11 cellular contexts compared by ENCODE assay signal in genomic region chr5:36459191-36460135, GRCh38.
DNase-seq lines count a peak whose midpoint lies in the region; ATAC-seq and TF ChIP-seq lines count a peak whose summit lies in the region.
"Had no signal": no experiment of that assay in that cellular context is flagged by ENCODE, and none has a peak within 500 bp of the region (broad histone marks: within the 10 kb centered on the region; RNA-seq: fewer than 3 reads in every experiment).

No MANE protein-coding gene starts in this region.

- H3F3A ChIP-seq in GM23248 (ENCODE audit: insufficient read depth), result 0 out of 2 replicates have a peak, but pooled peaks cover 5% of the 10 kb centered on the region

- H2AFZ ChIP-seq in GM23248, result 0 out of 2 replicates have a peak overlapping the region, but pooled peaks have one; percentile 25

- no peaks in the 10 kb centered on the region for H3K36me3 ChIP-seq in BJ (ENCODE audit: control insufficient read depth, insufficient read depth, low read length)
- no peaks in the 10 kb centered on the region for H3K36me3 ChIP-seq in GM23248 (ENCODE audit: low read depth)
- no peaks in the 10 kb centered on the region for H3K36me3 ChIP-seq in RWPE2 (ENCODE audit: low read depth)
- H3K36me3 ChIP-seq in kidney epithelial cell (ENCODE audit: control insufficient read depth, insufficient read depth, low read length), result no peaks in the 10 kb centered on the region

- TF ChIP-seq CTCF in BJ (IDR thresholded peaks at IDR 0.05; ENCODE audit: insufficient read depth, low read depth, low read length) (0 out of 2 replicates have a peak, but pooled peaks have one; percentile 11), RWPE2 (IDR thresholded peaks at IDR 0.05; ENCODE audit: poor library complexity, severe bottlenecking) (peak; percentile 56), kidney epithelial cell (IDR thresholded peaks at IDR 0.05; ENCODE audit: insufficient read depth, low read length, poor library complexity, severe bottlenecking) (peak; percentile 31)

- H3K27ac ChIP-seq in GM23248 (no peak overlapping the region), RWPE2 (ENCODE audit: poor library complexity, severe bottlenecking) (peak overlapping the region; percentile 82)

- H3K4me1 ChIP-seq in GM23248 (ENCODE audit: insufficient read depth) (peaks cover 5% of the 10 kb centered on the region; the same call in 1 of the 2 replicates), RWPE2 (ENCODE audit: insufficient read depth, poor library complexity, severe bottlenecking) (peaks cover 44% of the 10 kb centered on the region)

- H3K9me2 ChIP-seq in GM23248 (ENCODE audit: insufficient read depth), result no peaks in the 10 kb centered on the region

- H3K9me3 Mint-ChIP-seq in activated T-cell treated with anti-CD3 and anti-CD28 coated beads, Interleukin-2, amount 50 U/mL, for 4 hours, result no peaks in the 10 kb centered on the region
- H3K9me3 Mint-ChIP-seq: activated naive CD4-positive, alpha-beta T cell treated with anti-CD3 and anti-CD28 coated beads, Interleukin-2, amount 10 ng/mL, durations not matched to agents 7 days and 5 days; T-helper 2 cell treated with Interferon-gamma antibody and Interleukin-4, amounts not matched to agents 5 μg/mL and 100 μg/mL, for 36 hours had no signal

- H3K4me1 Mint-ChIP-seq in activated T-cell treated with anti-CD3 and anti-CD28 coated beads, Interleukin-2, amount 50 U/mL, for 4 hours (ENCODE audit: low read depth), result peaks cover 1% of the 10 kb centered on the region
- H3K4me1 Mint-ChIP-seq: activated naive CD4-positive, alpha-beta T cell treated with anti-CD3 and anti-CD28 coated beads, Interleukin-2, amount 10 ng/mL, durations not matched to agents 7 days and 5 days had no signal

- no peaks in the 10 kb centered on the region for H3K36me3 Mint-ChIP-seq in activated T-cell treated with anti-CD3 and anti-CD28 coated beads, Interleukin-2, amount 50 U/mL, for 4 hours (ENCODE audit: insufficient read depth)
- H3K36me3 Mint-ChIP-seq: activated naive CD4-positive, alpha-beta T cell treated with anti-CD3 and anti-CD28 coated beads, Interleukin-2, amount 10 ng/mL, durations not matched to agents 7 days and 5 days had no signal

- H3K27me3 ChIP-seq in BJ (ENCODE audit: control insufficient read depth, insufficient read depth, low read length), result no peaks in the 10 kb centered on the region
- H3K27me3 ChIP-seq in GM23248 (replicated peaks; ENCODE audit: insufficient read depth), result 0 out of 2 replicates have a peak, but pooled peaks cover 10% of the 10 kb centered on the region
- no peaks in the 10 kb centered on the region for H3K27me3 ChIP-seq in RWPE2 (ENCODE audit: insufficient read depth, poor library complexity, severe bottlenecking)
- no peaks in the 10 kb centered on the region for H3K27me3 ChIP-seq in kidney epithelial cell (ENCODE audit: control insufficient read depth, insufficient read depth, low read length)

- POLR2A ChIA-PET in BJ (lab: Charles Lee), result interaction anchor here (0.5 kb wide), 1 partner anchor 40 kb away, joined by 3 read pairs; no protein-coding TSS in a partner anchor

- peak; percentile 78 for ATAC-seq in RWPE2 (ENCODE audit: low read depth)
- ATAC-seq in activated T-cell treated with anti-CD3 and anti-CD28 coated beads, Interleukin-2, amount 50 U/mL, for 4 hours, result no peak
- no peak for ATAC-seq in GM21515 (IDR thresholded peaks at IDR 0.05; ENCODE audit: unreplicated experiment)
- no peak for ATAC-seq in GM21737 (IDR thresholded peaks at IDR 0.05; ENCODE audit: unreplicated experiment)

- WGBS in GM23248 (ENCODE audit: low coverage in 1 of 2, low lambda C conversion rate in 2 of 2, missing lambda C conversion rate in 2 of 2), 2 experiments, result 64 to 77% methylated on average over 5 of the region's 5 CpGs

- H3K4me3 ChIP-seq in BJ (ENCODE audit: low read depth, low read length) (no peak overlapping the region), GM23248 (0 out of 2 replicates have a peak overlapping the region, but pooled peaks have one; percentile 15), RWPE2 (ENCODE audit: severe bottlenecking) (no peak overlapping the region), kidney epithelial cell (ENCODE audit: low read depth, low read length) (no peak overlapping the region)

- H3K79me2 ChIP-seq in GM23248 (ENCODE audit: insufficient read depth), result no peaks in the 10 kb centered on the region

- no peaks in the 10 kb centered on the region for H4K20me1 ChIP-seq in GM23248 (ENCODE audit: insufficient read depth)

- H3K4me3 Mint-ChIP-seq in activated T-cell treated with anti-CD3 and anti-CD28 coated beads, Interleukin-2, amount 50 U/mL, for 4 hours, result no peak overlapping the region
- H3K4me3 Mint-ChIP-seq: activated naive CD4-positive, alpha-beta T cell treated with anti-CD3 and anti-CD28 coated beads, Interleukin-2, amount 10 ng/mL, durations not matched to agents 7 days and 5 days; T-helper 2 cell treated with Interferon-gamma antibody and Interleukin-4, amounts not matched to agents 5 μg/mL and 100 μg/mL, for 36 hours had no signal

- no peaks in the 10 kb centered on the region for H3K9me3 ChIP-seq in GM23248 (ENCODE audit: low read depth)
- no peaks in the 10 kb centered on the region for H3K9me3 ChIP-seq in RWPE2 (ENCODE audit: severe bottlenecking)

- in situ Hi-C loops in GM23248 (cut with MboI), result no loop called here

- DNase-seq in BJ (ENCODE audit: low read depth), result no peak
- no peak for DNase-seq in GM23248
- no peak for DNase-seq in RWPE2 (ENCODE audit: low spot score)
- no peak for DNase-seq in kidney epithelial cell (ENCODE audit: low read depth)
- no peak for DNase-seq in activated T-cell treated with anti-CD3 and anti-CD28 coated beads, Interleukin-2, amount 50 U/mL, for 4 hours
- DNase-seq in OCI-M2 (lab: John Stamatoyannopoulos, UW; ENCODE audit: unreplicated experiment), result no peak
- DNase-seq: activated naive CD4-positive, alpha-beta T cell treated with anti-CD3 and anti-CD28 coated beads, Interleukin-2, amount 10 ng/mL, durations not matched to agents 7 days and 5 days; KG1 had no signal

- CTCF ChIA-PET in BJ (lab: Yijun Ruan, JAX), result interaction anchor here (0.6 to 1.2 kb wide), 5 partner anchors 9 to 380 kb away, joined by 3 read pairs; no protein-coding TSS in a partner anchor

- no peak overlapping the region for H3K4me2 ChIP-seq in GM23248 (ENCODE audit: unreplicated experiment)

- peaks cover 4% of the 10 kb centered on the region for H3K27me3 Mint-ChIP-seq in activated T-cell treated with anti-CD3 and anti-CD28 coated beads, Interleukin-2, amount 50 U/mL, for 4 hours (ENCODE audit: low read depth)

- H3K9ac ChIP-seq in GM23248, result no peak overlapping the region
